1 cellular context compared by ENCODE assay signal in genomic region chr13:21243045-21243842, GRCh38.
TF ChIP-seq lines count a peak whose summit lies in the region.

No MANE protein-coding gene starts in this region.

TF ChIP-seq in WTC11, 78 proteins besides CTCF, POLR2A, EP300 and RAD21 (continued from another document):
- TF ChIP-seq, protein P1, sequence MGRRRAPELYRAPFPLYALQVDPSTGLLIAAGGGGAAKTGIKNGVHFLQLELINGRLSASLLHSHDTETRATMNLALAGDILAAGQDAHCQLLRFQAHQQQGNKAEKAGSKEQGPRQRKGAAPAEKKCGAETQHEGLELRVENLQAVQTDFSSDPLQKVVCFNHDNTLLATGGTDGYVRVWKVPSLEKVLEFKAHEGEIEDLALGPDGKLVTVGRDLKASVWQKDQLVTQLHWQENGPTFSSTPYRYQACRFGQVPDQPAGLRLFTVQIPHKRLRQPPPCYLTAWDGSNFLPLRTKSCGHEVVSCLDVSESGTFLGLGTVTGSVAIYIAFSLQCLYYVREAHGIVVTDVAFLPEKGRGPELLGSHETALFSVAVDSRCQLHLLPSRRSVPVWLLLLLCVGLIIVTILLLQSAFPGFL (CRISPR knock-in tag; IDR thresholded peaks at IDR 0.05; ENCODE audit: borderline replicate concordance), result no peak
- TF ChIP-seq ZNF121 (CRISPR knock-in tag; IDR thresholded peaks at IDR 0.05), result no peak
- no peak for TF ChIP-seq GABPB1 (CRISPR knock-in tag; IDR thresholded peaks at IDR 0.05)
- no peak for TF ChIP-seq GRHL2 (CRISPR knock-in tag; IDR thresholded peaks at IDR 0.05; ENCODE audit: insufficient replicate concordance, severe bottlenecking)
- TF ChIP-seq TEAD1 (CRISPR knock-in tag; IDR thresholded peaks at IDR 0.05), result no peak
